8 cellular contexts compared by ENCODE assay signal in genomic region chr12:52372216-52373154, GRCh38. TPM values are rescaled to one million over a fixed set of nuclear protein-coding genes. Genes with fewer than 3 reads are reported as not detected.
DNase-seq lines count a peak whose midpoint lies in the region; ATAC-seq and TF ChIP-seq lines count a peak whose summit lies in the region.

No MANE protein-coding gene starts in this region.

- peaks cover 3% of the 10 kb centered on the region for H3K9me3 Mint-ChIP-seq in activated CD8-positive, alpha-beta T cell treated with anti-CD3 and anti-CD28 coated beads for 36 hours
- peaks cover 4% of the 10 kb centered on the region for H3K9me3 Mint-ChIP-seq in stimulated activated memory B cell treated with anti-CD40 and anti-IgM and Interleukin-4, amounts not matched to agents 10 μg/mL and 1 μg/mL and 100 μg/mL, for 72 hours

- H3K4me3 ChIP-seq in HFF-Myc (replicated peaks; ENCODE audit: low read depth, low read length) (no peak overlapping the region), epithelial cell of proximal tubule (ENCODE audit: low read depth, low read length) (no peak overlapping the region)

- TF ChIP-seq CTCF in C4-2B (conservative IDR thresholded peaks at IDR 0.05) = peak; percentile 94
- peak; percentile 70 for TF ChIP-seq CTCF in HFF-Myc (IDR thresholded peaks at IDR 0.05; ENCODE audit: low read depth, low read length, missing control alignments)
- peak; percentile 50 for TF ChIP-seq CTCF in activated CD8-positive, alpha-beta T cell treated with anti-CD3 and anti-CD28 coated beads for 36 hours (IDR thresholded peaks at IDR 0.05)
- peak; percentile 79 for TF ChIP-seq CTCF in epithelial cell of proximal tubule (conservative IDR thresholded peaks at IDR 0.05; ENCODE audit: low read depth, low read length)

- DNase-seq in HFF-Myc (ENCODE audit: extremely low read depth, low read depth) (peak; percentile 47), NCI-H526 treated with DMSO at 0.1 percent for 48 hours (lab: John Stamatoyannopoulos, UW) (peak; percentile 45), epithelial cell of proximal tubule (ENCODE audit: low read depth) (peak; percentile 54), midbrain (lab: John Stamatoyannopoulos, UW) (peak; percentile 85)
- DNase-seq in activated CD8-positive, alpha-beta T cell treated with anti-CD3 and anti-CD28 coated beads for 36 hours = peak; percentile 73

- CTCF ChIA-PET in activated CD8-positive, alpha-beta T cell treated with anti-CD3 and anti-CD28 coated beads for 36 hours (lab: Charles Lee) = interaction anchor here (0.8 to 4.8 kb wide), 34 partner anchors 9 to 512 kb away, joined by 3 to 32 read pairs (median 3); partner anchors contain the start of gene KRT5

- no peaks in the 10 kb centered on the region for H3K4me1 Mint-ChIP-seq in activated CD8-positive, alpha-beta T cell treated with anti-CD3 and anti-CD28 coated beads for 36 hours (ENCODE audit: low read depth)
- no peaks in the 10 kb centered on the region for H3K4me1 Mint-ChIP-seq in stimulated activated memory B cell treated with anti-CD40 and anti-IgM and Interleukin-4, amounts not matched to agents 10 μg/mL and 1 μg/mL and 100 μg/mL, for 72 hours

- no peak overlapping the region for H3K27ac Mint-ChIP-seq in activated CD8-positive, alpha-beta T cell treated with anti-CD3 and anti-CD28 coated beads for 36 hours
- H3K27ac Mint-ChIP-seq in stimulated activated memory B cell treated with anti-CD40 and anti-IgM and Interleukin-4, amounts not matched to agents 10 μg/mL and 1 μg/mL and 100 μg/mL, for 72 hours = no peak overlapping the region

- POLR2A ChIA-PET in activated CD8-positive, alpha-beta T cell treated with anti-CD3 and anti-CD28 coated beads for 36 hours (lab: Charles Lee) = no interaction called here

- peaks cover 3% of the 10 kb centered on the region for H3K27me3 Mint-ChIP-seq in activated CD8-positive, alpha-beta T cell treated with anti-CD3 and anti-CD28 coated beads for 36 hours
- H3K27me3 Mint-ChIP-seq in stimulated activated memory B cell treated with anti-CD40 and anti-IgM and Interleukin-4, amounts not matched to agents 10 μg/mL and 1 μg/mL and 100 μg/mL, for 72 hours = peaks cover 73% of the 10 kb centered on the region

- H3K27ac ChIP-seq in C4-2B = no peak overlapping the region

- intact Hi-C loops in activated CD8-positive, alpha-beta T cell treated with anti-CD3 and anti-CD28 coated beads for 36 hours (cut with micrococcal nuclease) = loop anchor here (10.0 kb wide), 1 partner anchor 502 kb away; no protein-coding TSS in a partner anchor

- ATAC-seq in activated CD8-positive, alpha-beta T cell treated with anti-CD3 and anti-CD28 coated beads for 36 hours = peak; percentile 56
- peak; percentile 57 for ATAC-seq in stimulated activated memory B cell treated with anti-CD40 and anti-IgM and Interleukin-4, amounts not matched to agents 10 μg/mL and 1 μg/mL and 100 μg/mL, for 72 hours
- no peak for ATAC-seq in HG02678 (IDR thresholded peaks at IDR 0.05; ENCODE audit: unreplicated experiment)

- no peaks in the 10 kb centered on the region for H3K36me3 Mint-ChIP-seq in activated CD8-positive, alpha-beta T cell treated with anti-CD3 and anti-CD28 coated beads for 36 hours (ENCODE audit: low read depth)
- H3K36me3 Mint-ChIP-seq in stimulated activated memory B cell treated with anti-CD40 and anti-IgM and Interleukin-4, amounts not matched to agents 10 μg/mL and 1 μg/mL and 100 μg/mL, for 72 hours = no peaks in the 10 kb centered on the region

- no peak overlapping the region for H3K4me3 Mint-ChIP-seq in activated CD8-positive, alpha-beta T cell treated with anti-CD3 and anti-CD28 coated beads for 36 hours
- H3K4me3 Mint-ChIP-seq in stimulated activated memory B cell treated with anti-CD40 and anti-IgM and Interleukin-4, amounts not matched to agents 10 μg/mL and 1 μg/mL and 100 μg/mL, for 72 hours = no peak overlapping the region

RNA-seq across cellular contexts. Expression of gene KRT85, which starts 5.2 kb away (rescaled TPM):
- total RNA-seq in activated CD8-positive, alpha-beta T cell treated with anti-CD3 and anti-CD28 coated beads for 36 hours = not detected
- total RNA-seq in epithelial cell of proximal tubule = not detected in 2 replicates

RNA-seq across cellular contexts. Expression of gene KRT84, which starts 13.0 kb away (rescaled TPM):
- total RNA-seq in activated CD8-positive, alpha-beta T cell treated with anti-CD3 and anti-CD28 coated beads for 36 hours = not detected
- total RNA-seq in epithelial cell of proximal tubule = not detected in 2 replicates

RNA-seq across cellular contexts. Expression of gene KRT82, which starts 33.6 kb away (rescaled TPM):
- total RNA-seq in activated CD8-positive, alpha-beta T cell treated with anti-CD3 and anti-CD28 coated beads for 36 hours = not detected
- not detected in 2 replicates for total RNA-seq in epithelial cell of proximal tubule

RNA-seq across cellular contexts. Expression of gene KRT83, which starts 51.3 kb away (rescaled TPM):
- total RNA-seq in activated CD8-positive, alpha-beta T cell treated with anti-CD3 and anti-CD28 coated beads for 36 hours = not detected
- not detected in 2 replicates for total RNA-seq in epithelial cell of proximal tubule
